Comparison of ENCODE assay signal across 8 cellular contexts in genomic region chr7:87058739-87059524, GRCh38. TPM values are rescaled to one million over a fixed set of nuclear protein-coding genes. Genes with fewer than 3 reads are reported as not detected.
DNase-seq lines count a peak whose midpoint lies in the region; ATAC-seq and FAIRE-seq lines count a peak whose summit lies in the region.

No MANE protein-coding gene starts in this region.

- peak; percentile 26 for FAIRE-seq in GM19239 (lab: Jason Lieb, UNC)

- no peaks in the 10 kb centered on the region for H3K27me3 ChIP-seq in CD4-positive, alpha-beta memory T cell (ENCODE audit: insufficient read depth, low read length)
- peaks cover 23% of the 10 kb centered on the region for H3K27me3 ChIP-seq in SJSA1 (replicated peaks)

- H3K4me3 Mint-ChIP-seq in CD4-positive, alpha-beta memory T cell: peak overlapping the region; percentile 79 to 88 (median 84)
- H3K4me3 Mint-ChIP-seq in stimulated activated naive B cell treated with anti-CD40 and anti-IgM and Interleukin-4, amounts not matched to agents 10 μg/mL and 1 μg/mL and 100 μg/mL, for 72 hours: peak overlapping the region; percentile 82 to 85

- no peaks in the 10 kb centered on the region for H3K9me3 ChIP-seq in CD4-positive, alpha-beta memory T cell (ENCODE audit: control insufficient read depth in 1 of 2, low read length in 2 of 2)
- no peaks in the 10 kb centered on the region for H3K9me3 ChIP-seq in SJSA1 (replicated peaks)

- peak overlapping the region; percentile 54 to 59 for H3K4me3 ChIP-seq in CD4-positive, alpha-beta memory T cell (ENCODE audit: low read length in 2 of 2)
- H3K4me3 ChIP-seq in SJSA1: peak overlapping the region; percentile 37

- CTCF ChIA-PET in CD4-positive, alpha-beta memory T cell (lab: Charles Lee; ENCODE audit: partially characterized antibody): interaction anchor here (0.7 to 4.5 kb wide), 12 partner anchors 10 to 177 kb away, joined by 3 to 10 read pairs (median 3); no protein-coding TSS in a partner anchor

- peaks cover 14% of the 10 kb centered on the region for H3K4me1 ChIP-seq in CD4-positive, alpha-beta memory T cell (ENCODE audit: insufficient read depth, low read length)
- peaks cover 6% of the 10 kb centered on the region for H3K4me1 ChIP-seq in SJSA1 (replicated peaks)

- H3K27ac ChIP-seq in CD4-positive, alpha-beta memory T cell (ENCODE audit: low read depth, low read length): peak overlapping the region; percentile 34
- H3K27ac ChIP-seq in SJSA1 (no peak overlapping the region), caudate nucleus (ENCODE audit: low read depth, low read length) (no peak overlapping the region)

- H3K36me3 ChIP-seq in CD4-positive, alpha-beta memory T cell (ENCODE audit: insufficient read depth, low read length): no peaks in the 10 kb centered on the region
- no peaks in the 10 kb centered on the region for H3K36me3 ChIP-seq in SJSA1

- peak in 4 of 5 donors; percentile 2 to 48 (median 18) for DNase-seq in CD4-positive, alpha-beta memory T cell
- DNase-seq in GM19239 (ENCODE audit: insufficient read length, low spot score) (peak; percentile 33), SJSA1 (ENCODE audit: low read depth in 1 of 2, low spot score in 2 of 2) (no peak), caudate nucleus (lab: John Stamatoyannopoulos, UW) (peak in 37 of 61 donors; percentile 4 to 64 (median 32)), left kidney (ENCODE audit: low read depth, low spot score) (peak; percentile 62), NCI-H446 treated with DMSO at 0.1 percent for 48 hours (lab: John Stamatoyannopoulos, UW) (no peak)
- no peak for DNase-seq in stimulated activated naive B cell treated with anti-CD40 and anti-IgM and Interleukin-4, amounts not matched to agents 10 μg/mL and 1 μg/mL and 100 μg/mL, for 72 hours

- POLR2A ChIA-PET in CD4-positive, alpha-beta memory T cell (lab: Charles Lee; ENCODE audit: partially characterized antibody): interaction anchor here (1.2 to 1.8 kb wide), 5 partner anchors 20 to 160 kb away, joined by 5 to 15 read pairs (median 11); partner anchors contain the start of genes DMTF1 and TMEM243

- peak overlapping the region; percentile 22 to 92 (median 74) for H3K27ac Mint-ChIP-seq in CD4-positive, alpha-beta memory T cell
- no peak overlapping the region for H3K27ac Mint-ChIP-seq in stimulated activated naive B cell treated with anti-CD40 and anti-IgM and Interleukin-4, amounts not matched to agents 10 μg/mL and 1 μg/mL and 100 μg/mL, for 72 hours

- peaks cover 0 to 3% of the 10 kb centered on the region in 2 donors for H3K27me3 Mint-ChIP-seq in CD4-positive, alpha-beta memory T cell
- H3K27me3 Mint-ChIP-seq in stimulated activated naive B cell treated with anti-CD40 and anti-IgM and Interleukin-4, amounts not matched to agents 10 μg/mL and 1 μg/mL and 100 μg/mL, for 72 hours: peaks cover 7% of the 10 kb centered on the region in 2 donors

- H3K36me3 Mint-ChIP-seq in CD4-positive, alpha-beta memory T cell: peaks cover 0 to 2% of the 10 kb centered on the region in 2 donors
- no peaks in the 10 kb centered on the region for H3K36me3 Mint-ChIP-seq in stimulated activated naive B cell treated with anti-CD40 and anti-IgM and Interleukin-4, amounts not matched to agents 10 μg/mL and 1 μg/mL and 100 μg/mL, for 72 hours

- peaks cover 12 to 20% (median 15%) of the 10 kb centered on the region in 4 donors for H3K4me1 Mint-ChIP-seq in CD4-positive, alpha-beta memory T cell
- peaks cover 9 to 17% of the 10 kb centered on the region in 2 donors for H3K4me1 Mint-ChIP-seq in stimulated activated naive B cell treated with anti-CD40 and anti-IgM and Interleukin-4, amounts not matched to agents 10 μg/mL and 1 μg/mL and 100 μg/mL, for 72 hours

- no peaks in the 10 kb centered on the region for H3K9me3 Mint-ChIP-seq in CD4-positive, alpha-beta memory T cell
- H3K9me3 Mint-ChIP-seq in stimulated activated naive B cell treated with anti-CD40 and anti-IgM and Interleukin-4, amounts not matched to agents 10 μg/mL and 1 μg/mL and 100 μg/mL, for 72 hours: no peaks in the 10 kb centered on the region

- peak; percentile 32 for ATAC-seq in HG03378 (IDR thresholded peaks at IDR 0.05; ENCODE audit: unreplicated experiment)
- peak; percentile 63 to 64 for ATAC-seq in stimulated activated naive B cell treated with anti-CD40 and anti-IgM and Interleukin-4, amounts not matched to agents 10 μg/mL and 1 μg/mL and 100 μg/mL, for 72 hours (replicated peaks)

- intact Hi-C loops in CD4-positive, alpha-beta memory T cell (cut with micrococcal nuclease): loop anchor here (1.0 to 2.0 kb wide), 5 partner anchors 80 to 178 kb away; partner anchors contain the start of genes DMTF1 and TMEM243

RNA-seq across cellular contexts. Expression of gene ELAPOR2, which starts 0.5 kb away (rescaled TPM):
- total RNA-seq in CD4-positive, alpha-beta memory T cell: 10 to 100 TPM in 1 of 2 experiments, 1 to 10 TPM in 1; 8.8 to 11.8 TPM
- polyA plus RNA-seq in CD4-positive, alpha-beta memory T cell: 10 to 100 TPM in 1 of 2 donors, 1 to 10 TPM in 1; 6.5 to 10.2 TPM
- total RNA-seq in SJSA1 (2014; rRNA removed; shearing (Covaris generic)): 0.89 TPM in 1 of 2 replicates, not detected in the other

Comparison
In these comparisons a context has a peak if more than half of its experiments do, and no peak if none do; other contexts are left out.
1. DNase-seq: peak in CD4-positive, alpha-beta memory T cell (4 of 5), GM19239 (single experiment), caudate nucleus (37 of 61) and left kidney (single experiment); none in SJSA1 (0 of 2), stimulated activated naive B cell treated with anti-CD40 and anti-IgM and Interleukin-4, amounts not matched to agents 10 μg/mL and 1 μg/mL and 100 μg/mL, for 72 hours (single experiment) and NCI-H446 treated with DMSO at 0.1 percent for 48 hours (single experiment).